8 cellular contexts compared by ENCODE assay signal in the genomic region with DNA sequence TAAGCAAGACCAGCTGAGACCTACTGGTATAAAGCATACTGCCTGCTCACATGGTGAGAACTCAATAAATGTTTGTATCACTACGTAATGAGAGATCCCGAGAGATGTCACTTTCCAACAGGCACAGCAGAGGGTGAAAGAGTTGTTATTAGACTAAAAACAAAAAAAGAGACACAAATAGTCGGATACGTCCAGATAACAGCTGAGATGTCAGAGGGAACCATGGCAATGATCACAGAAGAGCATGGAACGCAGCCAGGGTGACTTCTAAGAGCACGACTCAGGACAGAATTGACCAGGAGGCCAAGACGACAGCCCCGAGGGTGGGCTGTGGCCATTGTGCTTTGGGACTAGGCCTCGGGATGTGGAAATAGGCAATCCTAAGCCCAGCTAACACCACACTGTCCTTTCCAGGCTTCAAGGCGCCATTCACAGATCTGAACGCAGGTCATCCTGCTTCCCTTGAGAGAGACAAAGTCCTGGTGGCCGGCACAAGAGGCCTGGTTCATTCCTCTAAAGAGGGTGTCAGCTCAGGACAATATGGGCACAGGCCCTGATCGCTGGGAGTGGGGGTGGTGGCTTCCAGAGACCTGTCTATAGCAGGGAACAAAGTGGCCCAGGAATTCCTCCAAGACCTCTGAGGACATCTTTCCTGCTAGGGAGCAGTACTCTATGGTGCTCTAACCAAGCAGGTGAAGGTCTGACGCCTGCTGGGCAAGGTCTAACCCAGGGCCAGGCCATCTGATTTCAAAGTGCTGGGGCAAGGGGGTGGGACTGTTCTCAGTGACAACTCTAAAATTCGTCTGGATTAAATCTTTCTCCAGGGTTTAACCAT. TPM values are rescaled to one million over a fixed set of nuclear protein-coding genes. Genes with fewer than 3 reads are reported as not detected.
DNase-seq lines count a peak whose midpoint lies in the region; ATAC-seq and TF ChIP-seq lines count a peak whose summit lies in the region.
"Had no signal": no experiment of that assay in that cellular context is flagged by ENCODE, and none has a peak within 500 bp of the region (broad histone marks: within the 10 kb centered on the region; RNA-seq: fewer than 3 reads in every experiment).

No MANE protein-coding gene starts in this region.

- POLR2A ChIA-PET in activated CD8-positive, alpha-beta T cell treated with anti-CD3 and anti-CD28 coated beads, Interleukin-2, amount 10 ng/mL, durations not matched to agents 7 days and 5 days (lab: Charles Lee) = interaction anchor here (1.4 kb wide), 1 partner anchor 8 kb away, joined by 4 read pairs; no protein-coding TSS in a partner anchor

- peaks cover 3% of the 10 kb centered on the region for H3K27me3 Mint-ChIP-seq in glutamatergic neuron (ENCODE audit: unreplicated experiment)
- H3K27me3 Mint-ChIP-seq in effector memory CD8-positive, alpha-beta T cell = no peaks in the 10 kb centered on the region
- no peaks in the 10 kb centered on the region for H3K27me3 Mint-ChIP-seq in activated CD8-positive, alpha-beta T cell treated with anti-CD3 and anti-CD28 coated beads, Interleukin-2, amount 10 ng/mL, durations not matched to agents 7 days and 5 days (ENCODE audit: low read depth)

- H3K4me1 ChIP-seq in Loucy (ENCODE audit: insufficient read depth, low read length, poor library complexity, severe bottlenecking) (peaks cover 35% of the 10 kb centered on the region), skeletal muscle satellite cell (ENCODE audit: control insufficient read depth, insufficient read depth, low read length) (peaks cover 44% of the 10 kb centered on the region)

- peaks cover 59% of the 10 kb centered on the region for H4K20me1 ChIP-seq in Loucy (ENCODE audit: insufficient read depth, low read length, poor library complexity, severe bottlenecking)

- no peaks in the 10 kb centered on the region for H3K36me3 ChIP-seq in Loucy (ENCODE audit: insufficient read depth, low read length)
- peaks cover 35% of the 10 kb centered on the region for H3K36me3 ChIP-seq in skeletal muscle satellite cell (ENCODE audit: insufficient read depth, low read length)

- H3K9me3 Mint-ChIP-seq in glutamatergic neuron (ENCODE audit: unreplicated experiment) = no peaks in the 10 kb centered on the region
- no peaks in the 10 kb centered on the region for H3K9me3 Mint-ChIP-seq in effector memory CD8-positive, alpha-beta T cell
- H3K9me3 Mint-ChIP-seq in activated CD8-positive, alpha-beta T cell treated with anti-CD3 and anti-CD28 coated beads, Interleukin-2, amount 10 ng/mL, durations not matched to agents 7 days and 5 days (ENCODE audit: insufficient read depth) = no peaks in the 10 kb centered on the region

- no peaks in the 10 kb centered on the region for H3K27me3 ChIP-seq in Loucy (ENCODE audit: insufficient read depth, low read length, poor library complexity, severe bottlenecking)
- H3K27me3 ChIP-seq in skeletal muscle satellite cell (ENCODE audit: control insufficient read depth, insufficient read depth, low read length) = no peaks in the 10 kb centered on the region
- H3K27me3 ChIP-seq: ascending aorta had no signal

- no peaks in the 10 kb centered on the region for H3F3A ChIP-seq in Loucy (ENCODE audit: low read depth)

- no peaks in the 10 kb centered on the region for H3K36me3 Mint-ChIP-seq in glutamatergic neuron (ENCODE audit: unreplicated experiment)
- H3K36me3 Mint-ChIP-seq in effector memory CD8-positive, alpha-beta T cell (ENCODE audit: insufficient read depth) = peaks cover 47% of the 10 kb centered on the region
- peaks cover 44% of the 10 kb centered on the region for H3K36me3 Mint-ChIP-seq in activated CD8-positive, alpha-beta T cell treated with anti-CD3 and anti-CD28 coated beads, Interleukin-2, amount 10 ng/mL, durations not matched to agents 7 days and 5 days (ENCODE audit: low read depth)

- no peak for DNase-seq in glutamatergic neuron
- DNase-seq in effector memory CD8-positive, alpha-beta T cell = no peak
- DNase-seq in activated CD8-positive, alpha-beta T cell treated with anti-CD3 and anti-CD28 coated beads, Interleukin-2, amount 10 ng/mL, durations not matched to agents 7 days and 5 days = no peak
- no peak for DNase-seq in AG20443 (ENCODE audit: low spot score)
- DNase-seq: NCI-H187 had no signal

- H3K4me2 ChIP-seq in Loucy (ENCODE audit: low read depth, low read length, poor library complexity, severe bottlenecking) = peak overlapping the region; percentile 98
- peak overlapping the region; percentile 67 for H3K4me2 ChIP-seq in skeletal muscle satellite cell (ENCODE audit: low read length)

- H3K9ac ChIP-seq in Loucy (ENCODE audit: low read depth, low read length, poor library complexity, severe bottlenecking) (peak overlapping the region; percentile 37), skeletal muscle satellite cell (ENCODE audit: low read depth, low read length) (peak overlapping the region; percentile 42)

- H3K4me3 ChIP-seq in Loucy (ENCODE audit: low read length, poor library complexity, severe bottlenecking) (peak overlapping the region; percentile 20), skeletal muscle satellite cell (ENCODE audit: low read length) (peak overlapping the region; percentile 46)
- H3K4me3 ChIP-seq: ascending aorta had no signal

- TF ChIP-seq CTCF in Loucy (conservative IDR thresholded peaks at IDR 0.05; ENCODE audit: low read length) (no peak), glutamatergic neuron (IDR thresholded peaks at IDR 0.05; ENCODE audit: partially characterized antibody, unreplicated experiment) (no peak)

- peaks cover 77% of the 10 kb centered on the region for H3K79me2 ChIP-seq in Loucy (ENCODE audit: insufficient read depth, low read length)

- peak overlapping the region; percentile 39 for H3K4me3 Mint-ChIP-seq in glutamatergic neuron (ENCODE audit: unreplicated experiment)
- no peak overlapping the region for H3K4me3 Mint-ChIP-seq in effector memory CD8-positive, alpha-beta T cell
- H3K4me3 Mint-ChIP-seq in activated CD8-positive, alpha-beta T cell treated with anti-CD3 and anti-CD28 coated beads, Interleukin-2, amount 10 ng/mL, durations not matched to agents 7 days and 5 days = no peak overlapping the region

- no peaks in the 10 kb centered on the region for H3K9me2 ChIP-seq in Loucy (replicated peaks; ENCODE audit: low read depth, low read length)

- peak overlapping the region; percentile 24 for H3K27ac Mint-ChIP-seq in glutamatergic neuron (ENCODE audit: unreplicated experiment)
- peak overlapping the region in 1 of 2 donors; percentile 45 for H3K27ac Mint-ChIP-seq in effector memory CD8-positive, alpha-beta T cell
- no peak overlapping the region for H3K27ac Mint-ChIP-seq in activated CD8-positive, alpha-beta T cell treated with anti-CD3 and anti-CD28 coated beads, Interleukin-2, amount 10 ng/mL, durations not matched to agents 7 days and 5 days

- H3K9me3 ChIP-seq in Loucy (ENCODE audit: insufficient read depth, low read depth, low read length) (no peaks in the 10 kb centered on the region), skeletal muscle satellite cell (replicated peaks; ENCODE audit: low read length) (no peaks in the 10 kb centered on the region)
- H3K9me3 ChIP-seq: ascending aorta had no signal

- ATAC-seq in effector memory CD8-positive, alpha-beta T cell (replicated peaks) = no peak
- ATAC-seq in activated CD8-positive, alpha-beta T cell treated with anti-CD3 and anti-CD28 coated beads, Interleukin-2, amount 10 ng/mL, durations not matched to agents 7 days and 5 days = no peak

- H2AFZ ChIP-seq in Loucy (ENCODE audit: low read length) = no peak overlapping the region

- H3K4me1 Mint-ChIP-seq in glutamatergic neuron (ENCODE audit: low read depth, unreplicated experiment) = peaks cover 18% of the 10 kb centered on the region
- peaks cover 47 to 50% of the 10 kb centered on the region in 2 donors for H3K4me1 Mint-ChIP-seq in effector memory CD8-positive, alpha-beta T cell (ENCODE audit: low read depth in 2 of 2)
- peaks cover 65% of the 10 kb centered on the region for H3K4me1 Mint-ChIP-seq in activated CD8-positive, alpha-beta T cell treated with anti-CD3 and anti-CD28 coated beads, Interleukin-2, amount 10 ng/mL, durations not matched to agents 7 days and 5 days (ENCODE audit: low read depth)

- CTCF ChIA-PET in activated CD8-positive, alpha-beta T cell treated with anti-CD3 and anti-CD28 coated beads, Interleukin-2, amount 10 ng/mL, durations not matched to agents 7 days and 5 days (lab: Charles Lee) = no interaction called here

RNA-seq across cellular contexts. Expression of a gene that starts 3.2 kb away (rescaled TPM):
- total RNA-seq in glutamatergic neuron (ENCODE audit: unreplicated experiment) = 56.3 TPM
- total RNA-seq in skeletal muscle satellite cell (2012; rRNA removed) = 91.8 and 122 TPM in 2 replicates
- total RNA-seq in activated CD8-positive, alpha-beta T cell treated with anti-CD3 and anti-CD28 coated beads, Interleukin-2, amount 10 ng/mL, durations not matched to agents 7 days and 5 days = 10 to 100 TPM; 65.1 to 67.9 TPM

RNA-seq across cellular contexts. Expression of a gene that starts 5.3 kb away (rescaled TPM):
- 20.5 TPM for total RNA-seq in glutamatergic neuron (ENCODE audit: unreplicated experiment)
- 9.8 and 17.2 TPM in 2 replicates for total RNA-seq in skeletal muscle satellite cell (2012; rRNA removed)
- 100 to 1,000 TPM in 1 of 2 experiments, 10 to 100 TPM in 1; 95.3 to 104 TPM for total RNA-seq in activated CD8-positive, alpha-beta T cell treated with anti-CD3 and anti-CD28 coated beads, Interleukin-2, amount 10 ng/mL, durations not matched to agents 7 days and 5 days

RNA-seq across cellular contexts. Expression of a gene that starts 53.8 kb away (rescaled TPM):
- 56.7 TPM for total RNA-seq in glutamatergic neuron (ENCODE audit: unreplicated experiment)
- 3.7 and 4.8 TPM in 2 replicates for total RNA-seq in skeletal muscle satellite cell (2012; rRNA removed)
- 10 to 100 TPM; 26.0 to 27.6 TPM for total RNA-seq in activated CD8-positive, alpha-beta T cell treated with anti-CD3 and anti-CD28 coated beads, Interleukin-2, amount 10 ng/mL, durations not matched to agents 7 days and 5 days

RNA-seq across cellular contexts. Expression of a gene that starts 58.5 kb away (rescaled TPM):
- total RNA-seq in glutamatergic neuron (ENCODE audit: unreplicated experiment) = 18.1 TPM
- total RNA-seq in skeletal muscle satellite cell (2012; rRNA removed) = 2.0 and 2.5 TPM in 2 replicates
- total RNA-seq in activated CD8-positive, alpha-beta T cell treated with anti-CD3 and anti-CD28 coated beads, Interleukin-2, amount 10 ng/mL, durations not matched to agents 7 days and 5 days = 10 to 100 TPM; 14.3 to 16.5 TPM
